18 cellular contexts compared by ENCODE assay signal in genomic region chr15:95635666-95636065, GRCh38.
DNase-seq lines count a peak whose midpoint lies in the region; ATAC-seq, FAIRE-seq and TF ChIP-seq lines count a peak whose summit lies in the region.
"Had no signal": no experiment of that assay in that cellular context is flagged by ENCODE, and none has a peak within 500 bp of the region (broad histone marks: within the 10 kb centered on the region; RNA-seq: fewer than 3 reads in every experiment).

No MANE protein-coding gene starts in this region.

- no peak for TF ChIP-seq RAD21 in K562 (CRISPR knock-in tag; conservative IDR thresholded peaks at IDR 0.05 in 1 of 2, IDR thresholded peaks at IDR 0.05 in 1 of 2)

- TF ChIP-seq CTCF in GM13976 (IDR thresholded peaks at IDR 0.05; ENCODE audit: borderline replicate concordance, control extremely low read depth, extremely low read depth, insufficient read depth, missing control alignments) (no peak), K562 (IDR thresholded peaks at IDR 0.05 in 2 of 3, conservative IDR thresholded peaks at IDR 0.05 in 1 of 3; ENCODE audit: insufficient read depth in 2 of 3, low read depth in 1 of 3, low read length in 3 of 3) (no peak), osteoblast (IDR thresholded peaks at IDR 0.05; ENCODE audit: extremely low read depth, low read depth, low read length) (no peak), lower leg skin (IDR thresholded peaks at IDR 0.05) (no peak)

- no peak for TF ChIP-seq EP300 in K562 (IDR thresholded peaks at IDR 0.05; ENCODE audit: low read length)

- in situ Hi-C loops in GM13976 (cut with MboI; ENCODE audit: low sequenced_read_pairs, unreplicated experiment) (no loop called here), K562 (cut with MboI) (no loop called here)

- H3K4me1 ChIP-seq in K562 (replicated peaks in 1 of 2; ENCODE audit: control insufficient read depth in 2 of 2, insufficient read depth in 2 of 2, low read length in 2 of 2) (peaks cover 5 to 27% of the 10 kb centered on the region in 2 experiments; a peak in 3 of 5 replicates), osteoblast (ENCODE audit: insufficient read depth, low read length) (no peaks in the 10 kb centered on the region)
- H3K4me1 ChIP-seq: BLaER1 treated with 17β-estradiol and CSF1 and Interleukin-3, amounts not matched to agents 10 nM and 100 nM had no signal

- intact Hi-C loops in K562 (cut with micrococcal nuclease) (no loop called here), lower leg skin (cut with DNase I; ENCODE audit: low total_unique reads) (no loop called here)

- H4K20me1 ChIP-seq in K562 (replicated peaks; ENCODE audit: control insufficient read depth, insufficient read depth, low read length) (no peaks in the 10 kb centered on the region), osteoblast (ENCODE audit: insufficient read depth, low read length) (no peaks in the 10 kb centered on the region)
- H4K20me1 ChIP-seq: BLaER1 treated with 17β-estradiol and CSF1 and Interleukin-3, amounts not matched to agents 10 nM and 100 nM had no signal

- BruUV-seq in K562 (replicated peaks; lab: Mats Ljungman, UMichigan): no TSS peak

- H3K27me3 ChIP-seq in K562 (ENCODE audit: control insufficient read depth in 2 of 2, insufficient read depth in 2 of 2, low read length in 2 of 2) (no peaks in the 10 kb centered on the region), osteoblast (ENCODE audit: insufficient read depth, low read length) (no peaks in the 10 kb centered on the region)
- H3K27me3 ChIP-seq: BLaER1 treated with 17β-estradiol and CSF1 and Interleukin-3, amounts not matched to agents 10 nM and 100 nM had no signal

- ATAC-seq in K562: no peak
- ATAC-seq in HG03097 (IDR thresholded peaks at IDR 0.05; ENCODE audit: low FRiP score, unreplicated experiment): no peak
- ATAC-seq: CD8-positive, alpha-beta T cell had no signal

- H3K79me2 ChIP-seq in K562 (ENCODE audit: control insufficient read depth, insufficient read depth, low read length) (peaks cover 39% of the 10 kb centered on the region), osteoblast (ENCODE audit: insufficient read depth, low read length) (no peaks in the 10 kb centered on the region)

- DNase-seq in GM13976 (ENCODE audit: low spot score) (peak; percentile 15), K562 (ENCODE audit: extremely low read depth in 1 of 4, low spot score in 3 of 4) (peak in 1 of 4 experiments; percentile 23), epithelial cell of prostate (ENCODE audit: low read depth, low spot score) (no peak), osteoblast (ENCODE audit: insufficient read length, low spot score, missing footprints) (peak; percentile 27), lower leg skin (ENCODE audit: low spot score in 2 of 2) (no peak), putamen (ENCODE audit: low spot score) (no peak)
- DNase-seq: CD8-positive, alpha-beta T cell; COR-L47; DMS 273 treated with DMSO at 0.1 percent for 48 hours; DMS53; DND-41; EL; GOT3; H9 had no signal

- CTCF ChIA-PET in K562 (lab: Yijun Ruan, JAX; ENCODE audit: low intra/inter-chr PET ratio): no interaction called here

- POLR2A ChIA-PET in K562 (lab: Yijun Ruan, JAX): interaction anchor here (1.0 kb wide), 1 partner anchor 9 kb away, joined by 3 read pairs; no protein-coding TSS in a partner anchor

- H2AFZ ChIP-seq in K562 (ENCODE audit: low read depth, low read length): no peak overlapping the region
- no peak overlapping the region for H2AFZ ChIP-seq in osteoblast (ENCODE audit: low read length)

- WGBS in K562 (ENCODE audit: insufficient coverage, low coverage, missing lambda C conversion rate): 8% methylated on average over 2 of the region's 2 CpGs
- WGBS in lower leg skin, 2 donors: 63 to 77% methylated on average over 2 of the region's 2 CpGs

- H3K4me3 ChIP-seq in K562 (no peak overlapping the region), osteoblast (ENCODE audit: insufficient read depth, low read length) (no peak overlapping the region), lower leg skin (ENCODE audit: low read depth, poor library complexity, severe bottlenecking) (no peak overlapping the region)
- H3K4me3 ChIP-seq: BLaER1 treated with 17β-estradiol and CSF1 and Interleukin-3, amounts not matched to agents 10 nM and 100 nM had no signal

- H3K9me1 ChIP-seq in K562 (ENCODE audit: control insufficient read depth, insufficient read depth, low read length): no peaks in the 10 kb centered on the region

- H3K36me3 ChIP-seq in K562 (ENCODE audit: control insufficient read depth, insufficient read depth, low read length) (peaks cover 11% of the 10 kb centered on the region; the same call in 1 of the 3 replicates), osteoblast (ENCODE audit: insufficient read depth, low read length) (no peaks in the 10 kb centered on the region)
- H3K36me3 ChIP-seq: BLaER1 treated with 17β-estradiol and CSF1 and Interleukin-3, amounts not matched to agents 10 nM and 100 nM had no signal

- no peak for TF ChIP-seq POLR2A in K562 (conservative IDR thresholded peaks at IDR 0.05)
- TF ChIP-seq POLR2A in lower leg skin (IDR thresholded peaks at IDR 0.05): no peak

- no peaks in the 10 kb centered on the region for H3K9me3 ChIP-seq in K562 (replicated peaks; ENCODE audit: control insufficient read depth, insufficient read depth, low read depth, low read length)
- peaks cover 1% of the 10 kb centered on the region for H3K9me3 ChIP-seq in osteoblast (ENCODE audit: low read depth, low read length)
- H3K9me3 ChIP-seq: BLaER1 treated with 17β-estradiol and CSF1 and Interleukin-3, amounts not matched to agents 10 nM and 100 nM had no signal

- H3K9ac ChIP-seq in K562 (ENCODE audit: insufficient read depth in 1 of 2, low read depth in 2 of 2, low read length in 2 of 2): peak overlapping the region in 1 of 2 experiments; percentile 29; a peak in 1 of 4 replicates
- H3K9ac ChIP-seq: BLaER1 treated with 17β-estradiol and CSF1 and Interleukin-3, amounts not matched to agents 10 nM and 100 nM had no signal

- H3K4me2 ChIP-seq in K562 (ENCODE audit: insufficient read depth, low read length): 0 out of 2 replicates have a peak overlapping the region, but pooled peaks have one; percentile 6
- H3K4me2 ChIP-seq in osteoblast (ENCODE audit: insufficient read depth, low read length): no peak overlapping the region
- H3K4me2 ChIP-seq: BLaER1 treated with 17β-estradiol and CSF1 and Interleukin-3, amounts not matched to agents 10 nM and 100 nM had no signal

- FAIRE-seq in K562 (lab: Jason Lieb, UNC): no peak
- FAIRE-seq: GM12891, GM18507 had no signal

- H3K27ac ChIP-seq in K562 (ENCODE audit: extremely low read depth, low read depth, low read length) (no peak overlapping the region), epithelial cell of prostate (peak overlapping the region; percentile 58), osteoblast (ENCODE audit: low read depth, low read length) (no peak overlapping the region)
- H3K27ac ChIP-seq: BLaER1 treated with 17β-estradiol and CSF1 and Interleukin-3, amounts not matched to agents 10 nM and 100 nM had no signal

TF ChIP-seq in K562, 482 proteins besides CTCF, POLR2A, EP300 and RAD21:
- TF ChIP-seq NR4A1 (CRISPR knock-in tag; IDR thresholded peaks at IDR 0.05): no peak
- no peak for TF ChIP-seq NR4A1 (tag; IDR thresholded peaks at IDR 0.05)
- no peak for TF ChIP-seq ZNF197 (CRISPR knock-in tag; IDR thresholded peaks at IDR 0.05; ENCODE audit: low read depth)
- TF ChIP-seq SMARCE1 (IDR thresholded peaks at IDR 0.05): no peak
- no peak for TF ChIP-seq ZNF551 (CRISPR knock-in tag; IDR thresholded peaks at IDR 0.05)
- TF ChIP-seq MTA1 (IDR thresholded peaks at IDR 0.05; ENCODE audit: borderline replicate concordance): no peak
- no peak for TF ChIP-seq MYBL2 (IDR thresholded peaks at IDR 0.05; ENCODE audit: low read depth)
- no peak for TF ChIP-seq MYBL2 (CRISPR knock-in tag; IDR thresholded peaks at IDR 0.05; ENCODE audit: borderline replicate concordance)
- no peak for TF ChIP-seq ATF6 (CRISPR knock-in tag; IDR thresholded peaks at IDR 0.05)
- TF ChIP-seq GATAD2B (IDR thresholded peaks at IDR 0.05; ENCODE audit: borderline replicate concordance): no peak
- no peak for TF ChIP-seq CBX2 (IDR thresholded peaks at IDR 0.05; ENCODE audit: insufficient read depth, low read length, poor library complexity, severe bottlenecking)
TF ChIP-seq in K562: peak in this region for 0.

Comparison
In these comparisons a context has a peak if more than half of its experiments do, and no peak if none do; other contexts are left out.
1. DNase-seq: peak in GM13976 (single experiment) and osteoblast (single experiment); none in epithelial cell of prostate (single experiment), lower leg skin (0 of 2) and putamen (single experiment).